1 cellular context compared by ENCODE assay signal in genomic region chr20:47347661-47348462, GRCh38.
TF ChIP-seq lines count a peak whose summit lies in the region.

No MANE protein-coding gene starts in this region.

TF ChIP-seq in endothelial cell of umbilical vein, 7 proteins besides CTCF, POLR2A, EP300 and RAD21:
- no peak for TF ChIP-seq MAX (IDR thresholded peaks at IDR 0.05; ENCODE audit: insufficient read depth, insufficient read length)
- TF ChIP-seq FOS (IDR thresholded peaks at IDR 0.05; ENCODE audit: borderline replicate concordance, insufficient read depth, low read length): no peak
- TF ChIP-seq MYC (IDR thresholded peaks at IDR 0.05; ENCODE audit: low read depth, low read length): no peak
- no peak for TF ChIP-seq EZH2 (IDR thresholded peaks at IDR 0.05; ENCODE audit: borderline replicate concordance, low read depth, low read length, severe bottlenecking)
- no peak for TF ChIP-seq JUN (IDR thresholded peaks at IDR 0.05; ENCODE audit: borderline replicate concordance, insufficient read depth, insufficient read length, low read depth)
- TF ChIP-seq POLR2AphosphoS5 (IDR thresholded peaks at IDR 0.05; ENCODE audit: insufficient read depth, low read depth, low read length): no peak
- no peak for TF ChIP-seq GATA2 (IDR thresholded peaks at IDR 0.05; ENCODE audit: insufficient read depth, insufficient read length, low read depth, low read length)
